1 cellular context compared by ENCODE assay signal in the genomic region with DNA sequence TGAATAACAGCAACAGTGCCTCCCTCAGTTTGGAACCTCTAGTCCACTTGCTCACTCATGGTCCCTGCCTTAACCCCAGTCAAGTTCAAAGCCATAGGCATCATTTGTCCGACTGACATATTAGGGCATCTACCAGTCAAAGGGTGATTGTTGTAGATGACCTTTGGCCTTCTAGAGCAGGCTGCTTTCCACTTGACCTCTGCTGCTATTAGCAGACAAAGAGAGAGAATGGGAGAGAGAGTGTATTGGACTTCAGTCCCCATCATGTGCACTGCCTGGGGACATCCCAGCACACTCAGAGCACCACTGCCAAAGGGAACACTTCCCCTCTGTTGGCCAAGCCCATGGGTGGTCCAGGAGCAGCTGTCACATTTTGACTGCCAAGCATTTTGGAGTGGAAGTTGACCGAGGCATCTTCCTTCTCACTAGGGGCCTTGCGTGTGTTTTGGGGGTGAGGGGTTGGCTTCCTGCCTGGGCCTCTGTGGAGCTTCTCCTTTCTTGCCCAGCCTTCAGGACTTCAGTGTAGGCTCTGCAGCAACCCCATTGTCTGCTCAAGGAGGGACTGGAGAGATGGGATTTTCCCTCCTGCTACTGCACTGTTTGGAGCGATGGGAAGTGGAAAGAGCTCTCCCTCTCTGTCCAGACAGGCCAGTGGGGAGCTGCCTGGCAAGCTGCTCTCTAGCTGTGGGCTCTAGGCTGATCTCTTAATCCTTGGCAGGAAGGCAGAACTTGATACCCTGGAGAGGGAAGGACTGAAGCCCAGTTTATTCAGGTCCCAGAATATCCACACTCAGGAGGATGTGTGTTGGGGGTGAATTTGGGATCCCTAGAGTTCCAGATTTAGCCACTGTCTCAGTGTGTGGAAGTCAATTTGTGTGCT.
TF ChIP-seq lines count a peak whose summit lies in the region.

No MANE protein-coding gene starts in this region.

TF ChIP-seq in K562, 482 proteins besides CTCF, POLR2A, EP300 and RAD21:
- TF ChIP-seq, protein P1, sequence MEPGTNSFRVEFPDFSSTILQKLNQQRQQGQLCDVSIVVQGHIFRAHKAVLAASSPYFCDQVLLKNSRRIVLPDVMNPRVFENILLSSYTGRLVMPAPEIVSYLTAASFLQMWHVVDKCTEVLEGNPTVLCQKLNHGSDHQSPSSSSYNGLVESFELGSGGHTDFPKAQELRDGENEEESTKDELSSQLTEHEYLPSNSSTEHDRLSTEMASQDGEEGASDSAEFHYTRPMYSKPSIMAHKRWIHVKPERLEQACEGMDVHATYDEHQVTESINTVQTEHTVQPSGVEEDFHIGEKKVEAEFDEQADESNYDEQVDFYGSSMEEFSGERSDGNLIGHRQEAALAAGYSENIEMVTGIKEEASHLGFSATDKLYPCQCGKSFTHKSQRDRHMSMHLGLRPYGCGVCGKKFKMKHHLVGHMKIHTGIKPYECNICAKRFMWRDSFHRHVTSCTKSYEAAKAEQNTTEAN (CRISPR knock-in tag; IDR thresholded peaks at IDR 0.05), result no peak
- no peak for TF ChIP-seq ZBTB8A (IDR thresholded peaks at IDR 0.05; ENCODE audit: partially characterized antibody)
- TF ChIP-seq FOXK1 (CRISPR knock-in tag; IDR thresholded peaks at IDR 0.05; ENCODE audit: borderline replicate concordance), result no peak
- TF ChIP-seq, protein P2, sequence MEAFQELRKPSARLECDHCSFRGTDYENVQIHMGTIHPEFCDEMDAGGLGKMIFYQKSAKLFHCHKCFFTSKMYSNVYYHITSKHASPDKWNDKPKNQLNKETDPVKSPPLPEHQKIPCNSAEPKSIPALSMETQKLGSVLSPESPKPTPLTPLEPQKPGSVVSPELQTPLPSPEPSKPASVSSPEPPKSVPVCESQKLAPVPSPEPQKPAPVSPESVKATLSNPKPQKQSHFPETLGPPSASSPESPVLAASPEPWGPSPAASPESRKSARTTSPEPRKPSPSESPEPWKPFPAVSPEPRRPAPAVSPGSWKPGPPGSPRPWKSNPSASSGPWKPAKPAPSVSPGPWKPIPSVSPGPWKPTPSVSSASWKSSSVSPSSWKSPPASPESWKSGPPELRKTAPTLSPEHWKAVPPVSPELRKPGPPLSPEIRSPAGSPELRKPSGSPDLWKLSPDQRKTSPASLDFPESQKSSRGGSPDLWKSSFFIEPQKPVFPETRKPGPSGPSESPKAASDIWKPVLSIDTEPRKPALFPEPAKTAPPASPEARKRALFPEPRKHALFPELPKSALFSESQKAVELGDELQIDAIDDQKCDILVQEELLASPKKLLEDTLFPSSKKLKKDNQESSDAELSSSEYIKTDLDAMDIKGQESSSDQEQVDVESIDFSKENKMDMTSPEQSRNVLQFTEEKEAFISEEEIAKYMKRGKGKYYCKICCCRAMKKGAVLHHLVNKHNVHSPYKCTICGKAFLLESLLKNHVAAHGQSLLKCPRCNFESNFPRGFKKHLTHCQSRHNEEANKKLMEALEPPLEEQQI (IDR thresholded peaks at IDR 0.05), result no peak
- no peak for TF ChIP-seq CBFA2T3 (IDR thresholded peaks at IDR 0.05)
- no peak for TF ChIP-seq GTF2F1 (IDR thresholded peaks at IDR 0.05; ENCODE audit: low read depth, low read length)
- no peak for TF ChIP-seq NR2F6 (CRISPR knock-in tag; IDR thresholded peaks at IDR 0.05)
- TF ChIP-seq ZNF785 (CRISPR knock-in tag; IDR thresholded peaks at IDR 0.05), result no peak
- no peak for TF ChIP-seq IRF2 (CRISPR knock-in tag; IDR thresholded peaks at IDR 0.05)
- no peak for TF ChIP-seq RBM15 (IDR thresholded peaks at IDR 0.05; ENCODE audit: insufficient read depth, low read length)
- TF ChIP-seq ZFPM2 (CRISPR knock-in tag; IDR thresholded peaks at IDR 0.05), result no peak
- TF ChIP-seq ZBTB1 (CRISPR knock-in tag; IDR thresholded peaks at IDR 0.05; ENCODE audit: borderline replicate concordance, low read depth), result no peak
- TF ChIP-seq, protein P3, sequence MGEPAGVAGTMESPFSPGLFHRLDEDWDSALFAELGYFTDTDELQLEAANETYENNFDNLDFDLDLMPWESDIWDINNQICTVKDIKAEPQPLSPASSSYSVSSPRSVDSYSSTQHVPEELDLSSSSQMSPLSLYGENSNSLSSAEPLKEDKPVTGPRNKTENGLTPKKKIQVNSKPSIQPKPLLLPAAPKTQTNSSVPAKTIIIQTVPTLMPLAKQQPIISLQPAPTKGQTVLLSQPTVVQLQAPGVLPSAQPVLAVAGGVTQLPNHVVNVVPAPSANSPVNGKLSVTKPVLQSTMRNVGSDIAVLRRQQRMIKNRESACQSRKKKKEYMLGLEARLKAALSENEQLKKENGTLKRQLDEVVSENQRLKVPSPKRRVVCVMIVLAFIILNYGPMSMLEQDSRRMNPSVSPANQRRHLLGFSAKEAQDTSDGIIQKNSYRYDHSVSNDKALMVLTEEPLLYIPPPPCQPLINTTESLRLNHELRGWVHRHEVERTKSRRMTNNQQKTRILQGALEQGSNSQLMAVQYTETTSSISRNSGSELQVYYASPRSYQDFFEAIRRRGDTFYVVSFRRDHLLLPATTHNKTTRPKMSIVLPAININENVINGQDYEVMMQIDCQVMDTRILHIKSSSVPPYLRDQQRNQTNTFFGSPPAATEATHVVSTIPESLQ (CRISPR knock-in tag; IDR thresholded peaks at IDR 0.05), result no peak
- TF ChIP-seq, protein P4, sequence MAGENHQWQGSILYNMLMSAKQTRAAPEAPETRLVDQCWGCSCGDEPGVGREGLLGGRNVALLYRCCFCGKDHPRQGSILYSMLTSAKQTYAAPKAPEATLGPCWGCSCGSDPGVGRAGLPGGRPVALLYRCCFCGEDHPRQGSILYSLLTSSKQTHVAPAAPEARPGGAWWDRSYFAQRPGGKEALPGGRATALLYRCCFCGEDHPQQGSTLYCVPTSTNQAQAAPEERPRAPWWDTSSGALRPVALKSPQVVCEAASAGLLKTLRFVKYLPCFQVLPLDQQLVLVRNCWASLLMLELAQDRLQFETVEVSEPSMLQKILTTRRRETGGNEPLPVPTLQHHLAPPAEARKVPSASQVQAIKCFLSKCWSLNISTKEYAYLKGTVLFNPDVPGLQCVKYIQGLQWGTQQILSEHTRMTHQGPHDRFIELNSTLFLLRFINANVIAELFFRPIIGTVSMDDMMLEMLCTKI (IDR thresholded peaks at IDR 0.05; ENCODE audit: partially characterized antibody), result no peak
- TF ChIP-seq GTF2A2 (tag; IDR thresholded peaks at IDR 0.05), result no peak
- no peak for TF ChIP-seq HDGF (IDR thresholded peaks at IDR 0.05)
- TF ChIP-seq, protein P5, sequence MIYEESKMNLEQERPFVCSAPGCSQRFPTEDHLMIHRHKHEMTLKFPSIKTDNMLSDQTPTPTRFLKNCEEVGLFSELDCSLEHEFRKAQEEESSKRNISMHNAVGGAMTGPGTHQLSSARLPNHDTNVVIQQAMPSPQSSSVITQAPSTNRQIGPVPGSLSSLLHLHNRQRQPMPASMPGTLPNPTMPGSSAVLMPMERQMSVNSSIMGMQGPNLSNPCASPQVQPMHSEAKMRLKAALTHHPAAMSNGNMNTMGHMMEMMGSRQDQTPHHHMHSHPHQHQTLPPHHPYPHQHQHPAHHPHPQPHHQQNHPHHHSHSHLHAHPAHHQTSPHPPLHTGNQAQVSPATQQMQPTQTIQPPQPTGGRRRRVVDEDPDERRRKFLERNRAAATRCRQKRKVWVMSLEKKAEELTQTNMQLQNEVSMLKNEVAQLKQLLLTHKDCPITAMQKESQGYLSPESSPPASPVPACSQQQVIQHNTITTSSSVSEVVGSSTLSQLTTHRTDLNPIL (CRISPR knock-in tag; IDR thresholded peaks at IDR 0.05), result no peak
- no peak for TF ChIP-seq MEF2D (tag; conservative IDR thresholded peaks at IDR 0.05; ENCODE audit: low read depth)
